ENCODE assay signal across 2 cellular contexts in the genomic region with DNA sequence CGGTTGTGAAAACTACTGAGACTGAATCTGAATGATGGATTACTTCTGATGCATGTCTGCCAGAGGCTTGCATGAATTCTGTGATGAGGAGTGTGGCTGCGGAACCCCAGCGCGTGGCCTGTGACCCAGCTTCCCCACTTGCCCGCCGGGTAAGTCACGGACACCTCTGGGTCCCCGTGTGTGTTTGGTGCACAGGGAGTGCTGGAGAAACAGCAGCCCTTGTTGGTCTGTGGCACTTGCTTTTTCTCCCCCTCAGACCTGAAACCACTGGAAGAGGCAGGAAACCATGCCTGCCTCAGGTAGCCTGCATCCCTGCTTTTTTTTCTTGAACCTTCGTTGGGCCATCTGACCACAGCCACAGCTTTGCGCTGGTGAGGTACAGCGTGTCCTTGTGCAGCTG.
TF ChIP-seq lines count a peak whose summit lies in the region.

No MANE protein-coding gene starts in this region.

TF ChIP-seq in A549, 52 proteins besides CTCF, POLR2A, EP300 and RAD21:
- TF ChIP-seq, protein P1, sequence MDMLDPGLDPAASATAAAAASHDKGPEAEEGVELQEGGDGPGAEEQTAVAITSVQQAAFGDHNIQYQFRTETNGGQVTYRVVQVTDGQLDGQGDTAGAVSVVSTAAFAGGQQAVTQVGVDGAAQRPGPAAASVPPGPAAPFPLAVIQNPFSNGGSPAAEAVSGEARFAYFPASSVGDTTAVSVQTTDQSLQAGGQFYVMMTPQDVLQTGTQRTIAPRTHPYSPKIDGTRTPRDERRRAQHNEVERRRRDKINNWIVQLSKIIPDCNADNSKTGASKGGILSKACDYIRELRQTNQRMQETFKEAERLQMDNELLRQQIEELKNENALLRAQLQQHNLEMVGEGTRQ (IDR thresholded peaks at IDR 0.05) = no peak
- TF ChIP-seq MAFK (IDR thresholded peaks at IDR 0.05; ENCODE audit: partially characterized antibody) (no peak), MYC (IDR thresholded peaks at IDR 0.05; ENCODE audit: borderline replicate concordance, low read length) (no peak), FOSL2 (IDR thresholded peaks at IDR 0.05) (no peak), FOSL2 (CRISPR knock-in tag; IDR thresholded peaks at IDR 0.05) (no peak), CHD2 (IDR thresholded peaks at IDR 0.05; ENCODE audit: low read length, partially characterized antibody) (no peak), SMC3 (IDR thresholded peaks at IDR 0.05) (no peak), RFX5 (IDR thresholded peaks at IDR 0.05) (no peak), NPAS2 (CRISPR knock-in tag; IDR thresholded peaks at IDR 0.05; ENCODE audit: borderline replicate concordance) (no peak), ZC3H11A (IDR thresholded peaks at IDR 0.05) (no peak), HDAC2 (IDR thresholded peaks at IDR 0.05) (no peak), TP53 (CRISPR knock-in tag; IDR thresholded peaks at IDR 0.05) (no peak), FOSB (CRISPR knock-in tag; IDR thresholded peaks at IDR 0.05) (no peak)
- TF ChIP-seq, protein P2, sequence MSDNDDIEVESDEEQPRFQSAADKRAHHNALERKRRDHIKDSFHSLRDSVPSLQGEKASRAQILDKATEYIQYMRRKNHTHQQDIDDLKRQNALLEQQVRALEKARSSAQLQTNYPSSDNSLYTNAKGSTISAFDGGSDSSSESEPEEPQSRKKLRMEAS (IDR thresholded peaks at IDR 0.05) = no peak
- TF ChIP-seq, protein P3, sequence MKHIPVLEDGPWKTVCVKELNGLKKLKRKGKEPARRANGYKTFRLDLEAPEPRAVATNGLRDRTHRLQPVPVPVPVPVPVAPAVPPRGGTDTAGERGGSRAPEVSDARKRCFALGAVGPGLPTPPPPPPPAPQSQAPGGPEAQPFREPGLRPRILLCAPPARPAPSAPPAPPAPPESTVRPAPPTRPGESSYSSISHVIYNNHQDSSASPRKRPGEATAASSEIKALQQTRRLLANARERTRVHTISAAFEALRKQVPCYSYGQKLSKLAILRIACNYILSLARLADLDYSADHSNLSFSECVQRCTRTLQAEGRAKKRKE (CRISPR knock-in tag; IDR thresholded peaks at IDR 0.05; ENCODE audit: low read depth) = no peak

TF ChIP-seq in IMR-90, 13 proteins besides CTCF, POLR2A, EP300 and RAD21:
- TF ChIP-seq RFX5 (IDR thresholded peaks at IDR 0.05; ENCODE audit: low read depth, low read length) = no peak
- no peak for TF ChIP-seq CEBPB (IDR thresholded peaks at IDR 0.05; ENCODE audit: low read depth, low read length)
- no peak for TF ChIP-seq MXI1 (IDR thresholded peaks at IDR 0.05; ENCODE audit: borderline replicate concordance, low read depth, low read length)
- TF ChIP-seq FOS (IDR thresholded peaks at IDR 0.05; ENCODE audit: low read depth, low read length) = no peak
- TF ChIP-seq, protein P1 (IDR thresholded peaks at IDR 0.05; ENCODE audit: low read depth, low read length) = no peak
- no peak for TF ChIP-seq MAFK (IDR thresholded peaks at IDR 0.05; ENCODE audit: low read depth, low read length)
TF ChIP-seq in IMR-90: peak in this region for 0.
